ENCODE assay signal across 8 cellular contexts in the genomic region with DNA sequence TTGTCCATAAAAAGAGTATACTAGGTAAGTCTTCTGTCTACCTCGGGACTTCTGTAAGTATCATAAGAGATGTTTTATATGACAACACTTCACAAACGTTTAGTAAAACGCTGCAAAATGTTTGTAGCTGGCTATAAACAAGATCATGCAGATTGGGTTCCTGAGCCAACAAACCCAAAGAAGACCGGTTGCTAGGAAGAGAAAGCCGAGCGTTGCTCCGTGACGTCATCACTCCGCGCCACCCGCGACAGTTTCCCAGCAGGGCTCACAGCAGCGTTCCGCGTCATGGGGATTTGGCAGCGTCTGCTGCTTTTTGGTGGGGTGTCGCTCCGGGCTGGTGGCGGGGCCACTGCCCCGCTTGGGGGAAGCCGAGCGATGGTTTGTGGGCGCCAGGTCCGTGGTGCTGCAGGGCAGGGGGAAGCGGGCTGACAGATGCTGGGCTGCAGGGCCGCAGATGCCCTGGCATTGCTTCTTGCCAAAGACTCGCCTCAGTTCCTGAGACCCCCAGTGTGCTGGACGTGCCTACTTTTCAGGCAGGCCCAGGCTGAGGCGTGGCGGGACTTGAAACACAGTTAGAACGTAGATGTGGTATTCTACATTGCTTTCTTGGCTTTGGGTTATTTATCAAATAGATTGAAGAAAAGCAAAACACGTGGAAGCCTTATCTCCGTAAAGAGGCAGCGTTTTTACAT. TPM values are rescaled to one million over a fixed set of nuclear protein-coding genes. Genes with fewer than 3 reads are reported as not detected.
DNase-seq lines count a peak whose midpoint lies in the region; TF ChIP-seq lines count a peak whose summit lies in the region.

Gene NUBPL, plus strand, starts transcription at position 250 of the 692 bp plus-strand sequence. Its CDS starts 36 bp downstream, at position 286.

- H3K27ac Mint-ChIP-seq in activated naive CD4-positive, alpha-beta T cell treated with anti-CD3 and anti-CD28 coated beads, Interleukin-2, amount 10 ng/mL, durations not matched to agents 7 days and 5 days, result peak within 1 kb of the TSS; percentile 96

- H3K9me3 Mint-ChIP-seq in activated naive CD4-positive, alpha-beta T cell treated with anti-CD3 and anti-CD28 coated beads, Interleukin-2, amount 10 ng/mL, durations not matched to agents 7 days and 5 days, result no peaks in the 10 kb centered on the region

- peak within 1 kb of the TSS; percentile 72 for H3K4me3 ChIP-seq in suprapubic skin

- H3K4me1 Mint-ChIP-seq in activated naive CD4-positive, alpha-beta T cell treated with anti-CD3 and anti-CD28 coated beads, Interleukin-2, amount 10 ng/mL, durations not matched to agents 7 days and 5 days, result peaks cover 23% of the 10 kb centered on the region

- in situ Hi-C loops in SK-MEL-5 (cut with HindIII; ENCODE audit: low pct_unique_long_range_greater_than_20kb, low sequenced_read_pairs), result no loop called here

- WGBS in suprapubic skin, result 0% methylated on average over 16 of the region's 34 CpGs

- peak in 1 of 2 donors; percentile 43 for TF ChIP-seq POLR2A in suprapubic skin (IDR thresholded peaks at IDR 0.05)

- peak within 1 kb of the TSS; percentile 77 for H3K27ac ChIP-seq in suprapubic skin

- no peak for TF ChIP-seq CTCF in suprapubic skin (IDR thresholded peaks at IDR 0.05)

- POLR2A ChIA-PET in HEK293T (lab: Yijun Ruan, JAX), result interaction anchor here (0.8 kb wide), 1 partner anchor 11 kb away, joined by 3 read pairs; no protein-coding TSS in a partner anchor

- H3K36me3 Mint-ChIP-seq in activated naive CD4-positive, alpha-beta T cell treated with anti-CD3 and anti-CD28 coated beads, Interleukin-2, amount 10 ng/mL, durations not matched to agents 7 days and 5 days, result peaks cover 4% of the 10 kb centered on the region

- peak within 1 kb of the TSS; percentile 94 for H3K4me3 Mint-ChIP-seq in activated naive CD4-positive, alpha-beta T cell treated with anti-CD3 and anti-CD28 coated beads, Interleukin-2, amount 10 ng/mL, durations not matched to agents 7 days and 5 days

- H3K27me3 Mint-ChIP-seq in activated naive CD4-positive, alpha-beta T cell treated with anti-CD3 and anti-CD28 coated beads, Interleukin-2, amount 10 ng/mL, durations not matched to agents 7 days and 5 days, result peaks cover 4% of the 10 kb centered on the region

- no peak for TF ChIP-seq EP300 in suprapubic skin (IDR thresholded peaks at IDR 0.05)

- CTCF ChIA-PET in HEK293T (lab: Yijun Ruan, JAX), result no interaction called here
- CTCF ChIA-PET in activated naive CD4-positive, alpha-beta T cell treated with anti-CD3 and anti-CD28 coated beads, Interleukin-2, amount 10 ng/mL, durations not matched to agents 7 days and 5 days (lab: Charles Lee), result interaction anchor here (0.7 kb wide), 1 partner anchor 693 kb away, joined by 3 read pairs; no protein-coding TSS in a partner anchor

- H3K9me3 ChIP-seq in suprapubic skin, result no peaks in the 10 kb centered on the region

- H3K27me3 ChIP-seq in suprapubic skin, result no peaks in the 10 kb centered on the region

- no peaks in the 10 kb centered on the region for H3K36me3 ChIP-seq in suprapubic skin

- DNase-seq in GF-D8 (lab: John Stamatoyannopoulos, UW) (peak; percentile 78), HEK293T (ENCODE audit: extremely low spot score) (peak; percentile 93), MV-4-11 (lab: John Stamatoyannopoulos, UW) (peak; percentile 92), SK-MEL-5 (ENCODE audit: low read depth, low spot score) (peak; percentile 91), globus pallidus (ENCODE audit: low spot score) (peak; percentile 93), nucleus accumbens (lab: John Stamatoyannopoulos, UW) (peak; percentile 47 to 97 (median 89)), suprapubic skin (ENCODE audit: low spot score in 2 of 2) (peak; percentile 98 to 99)
- DNase-seq in activated naive CD4-positive, alpha-beta T cell treated with anti-CD3 and anti-CD28 coated beads, Interleukin-2, amount 10 ng/mL, durations not matched to agents 7 days and 5 days, result peak; percentile 98

- peaks cover 20% of the 10 kb centered on the region for H3K4me1 ChIP-seq in suprapubic skin

TF ChIP-seq in HEK293T, 16 proteins besides CTCF, POLR2A, EP300 and RAD21:
- TF ChIP-seq CTBP1 (IDR thresholded peaks at IDR 0.05; ENCODE audit: borderline replicate concordance) (no peak), L3MBTL2 (conservative IDR thresholded peaks at IDR 0.05) (peak; percentile 54)

RNA-seq across cellular contexts. Expression of gene NUBPL, which starts in this region (rescaled TPM):
- 20.0 and 20.1 TPM in 2 replicates for total RNA-seq in SK-MEL-5 (2014; rRNA removed; shearing (Covaris generic))
- 10.8 and 13.2 TPM in 2 replicates for polyA plus RNA-seq in SK-MEL-5 (2015; cell fraction: cytosol; rRNA removed)
- 6.4 and 9.5 TPM in 2 replicates for polyA plus RNA-seq in SK-MEL-5 (2015; cell fraction: nucleus; rRNA removed)
- total RNA-seq in suprapubic skin, result 10 to 100 TPM in 2 of 4 donors, 1 to 10 TPM in 2; 7.5 to 28.9 (median 11.9) TPM

Comparison
In these comparisons a context has a peak if more than half of its experiments do, and no peak if none do; other contexts are left out.
1. Peak in every context shown above with its lines: DNase-seq, H3K4me3 ChIP-seq and H3K27ac ChIP-seq.